12 cellular contexts compared by ENCODE assay signal in the genomic region with DNA sequence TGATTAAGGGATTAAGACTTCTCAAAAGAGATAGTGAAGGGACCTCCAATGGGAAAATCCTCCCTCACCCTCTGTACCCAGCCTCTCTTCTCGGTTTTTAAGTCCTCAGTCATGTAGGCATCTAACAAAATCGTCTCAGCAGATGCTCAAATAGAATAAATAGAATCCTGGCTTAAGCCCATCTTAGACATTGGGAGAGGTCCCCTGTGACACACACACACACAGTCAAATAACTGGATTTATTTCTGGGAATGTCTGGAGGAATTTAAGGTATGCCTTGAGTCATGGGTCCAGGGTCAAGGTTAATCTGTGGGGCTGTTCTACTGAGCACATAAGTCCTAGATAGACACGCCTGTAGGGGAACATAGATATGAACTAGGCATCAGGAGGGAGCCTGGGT.
DNase-seq lines count a peak whose midpoint lies in the region; ATAC-seq and TF ChIP-seq lines count a peak whose summit lies in the region.
"Had no signal": no experiment of that assay in that cellular context is flagged by ENCODE, and none has a peak within 500 bp of the region (broad histone marks: within the 10 kb centered on the region; RNA-seq: fewer than 3 reads in every experiment).

No MANE protein-coding gene starts in this region.

- H3K4me3 ChIP-seq in Karpas-422 (ENCODE audit: low read length) (no peak overlapping the region), left lung (no peak overlapping the region)

- H3K4me2 ChIP-seq in Karpas-422 (ENCODE audit: low read depth, low read length, poor library complexity, severe bottlenecking), result no peak overlapping the region

- intact Hi-C loops in left lung (cut with DNase I), result no loop called here

- H3K79me2 ChIP-seq in Karpas-422 (ENCODE audit: low read length), result no peaks in the 10 kb centered on the region

- H3K9ac ChIP-seq in Karpas-422 (ENCODE audit: low read length), result no peak overlapping the region

- no peak overlapping the region for H2AFZ ChIP-seq in Karpas-422 (ENCODE audit: low read length)

- TF ChIP-seq CTCF in left lung (IDR thresholded peaks at IDR 0.05), result no peak

- TF ChIP-seq POLR2A in GM18505 (IDR thresholded peaks at IDR 0.05; ENCODE audit: borderline replicate concordance, extremely low read depth, insufficient read depth, insufficient read length), result no peak

- no peaks in the 10 kb centered on the region for H3K36me3 ChIP-seq in Karpas-422 (ENCODE audit: insufficient read depth, low read length)
- no peaks in the 10 kb centered on the region for H3K36me3 ChIP-seq in left lung

- no peaks in the 10 kb centered on the region for H4K20me1 ChIP-seq in Karpas-422 (ENCODE audit: insufficient read depth, low read depth, low read length)

- H3K9me2 ChIP-seq in Karpas-422 (replicated peaks; ENCODE audit: insufficient read depth, low read length), result no peaks in the 10 kb centered on the region

- DNase-seq in 8988T (peak; percentile 29), HCEC 1CT (peak; percentile 71), amniotic epithelial cell (ENCODE audit: low read depth) (peak; percentile 91), iris pigment epithelial cell (ENCODE audit: low read depth) (peak; percentile 71), Karpas-422 (no peak), left lung (no peak)
- DNase-seq in activated naive CD4-positive, alpha-beta T cell treated with Interleukin-2 at 50 U/mL for 16 hours, result no peak
- DNase-seq: activated CD8-positive, alpha-beta T cell treated with anti-CD3 and anti-CD28 coated beads, Interleukin-2, amount 10 ng/mL, durations not matched to agents 7 days and 5 days; DMS79 treated with DMSO at 0.1 percent for 48 hours; Kasumi-1; trophoblast cell had no signal

- no peaks in the 10 kb centered on the region for H3K9me3 ChIP-seq in Karpas-422 (ENCODE audit: low read length)
- H3K9me3 ChIP-seq in left lung, result peaks cover 0 to 12% of the 10 kb centered on the region in 2 donors

- ATAC-seq in GM18505 (IDR thresholded peaks at IDR 0.05; ENCODE audit: unreplicated experiment) (no peak), left lung (no peak)
- ATAC-seq: activated CD8-positive, alpha-beta T cell treated with anti-CD3 and anti-CD28 coated beads, Interleukin-2, amount 10 ng/mL, durations not matched to agents 7 days and 5 days had no signal

- H3K4me1 ChIP-seq in Karpas-422 (ENCODE audit: low read length) (peaks cover 31% of the 10 kb centered on the region), left lung (peaks cover 0 to 26% of the 10 kb centered on the region in 2 donors)

- no peaks in the 10 kb centered on the region; the same call in 1 of the 2 replicates for H3K27me3 ChIP-seq in Karpas-422 (ENCODE audit: low read length)
- H3K27me3 ChIP-seq in left lung, result peaks cover 0 to 26% of the 10 kb centered on the region in 2 donors

- H3K27ac ChIP-seq in Karpas-422 (ENCODE audit: low read length) (no peak overlapping the region), left lung (no peak overlapping the region)

Comparison
In these comparisons a context has a peak if more than half of its experiments do, and no peak if none do; other contexts are left out.
1. DNase-seq: peak in 8988T (single experiment), HCEC 1CT (single experiment), amniotic epithelial cell (single experiment) and iris pigment epithelial cell (single experiment); none in Karpas-422 (single experiment), activated naive CD4-positive, alpha-beta T cell treated with Interleukin-2 at 50 U/mL for 16 hours (single experiment) and left lung (0 of 2).